Comparison of ENCODE assay signal across 10 cellular contexts in genomic region chr9:129627556-129628492, GRCh38. TPM values are rescaled to one million over a fixed set of nuclear protein-coding genes. Genes with fewer than 3 reads are reported as not detected.
DNase-seq lines count a peak whose midpoint lies in the region; ATAC-seq lines count a peak whose summit lies in the region.
"Had no signal": no experiment of that assay in that cellular context is flagged by ENCODE, and none has a peak within 500 bp of the region (broad histone marks: within the 10 kb centered on the region; RNA-seq: fewer than 3 reads in every experiment).

No MANE protein-coding gene starts in this region.

- H3K36me3 ChIP-seq in thymus (ENCODE audit: control insufficient read depth, insufficient read depth) = peaks cover 21% of the 10 kb centered on the region

- H3K4me1 ChIP-seq in thymus (ENCODE audit: control insufficient read depth, insufficient read depth, low read length) = peaks cover 19% of the 10 kb centered on the region

- 87% methylated on average over 13 of the region's 13 CpGs for WGBS in thymus

- H3K4me3 Mint-ChIP-seq in activated naive CD4-positive, alpha-beta T cell treated with anti-CD3 and anti-CD28 coated beads for 36 hours = peak overlapping the region; percentile 77
- peak overlapping the region; percentile 80 for H3K4me3 Mint-ChIP-seq in activated CD8-positive, alpha-beta T cell treated with anti-CD3 and anti-CD28 coated beads, Interleukin-2, amount 10 ng/mL, durations not matched to agents 7 days and 5 days

- H3K27ac Mint-ChIP-seq in activated naive CD4-positive, alpha-beta T cell treated with anti-CD3 and anti-CD28 coated beads for 36 hours = peak overlapping the region; percentile 71
- peak overlapping the region; percentile 88 for H3K27ac Mint-ChIP-seq in activated CD8-positive, alpha-beta T cell treated with anti-CD3 and anti-CD28 coated beads, Interleukin-2, amount 10 ng/mL, durations not matched to agents 7 days and 5 days

- H3K27ac ChIP-seq in thymus (ENCODE audit: low read depth) = no peak overlapping the region

- DNase-seq in activated naive CD4-positive, alpha-beta T cell treated with anti-CD3 and anti-CD28 coated beads for 36 hours = no peak
- no peak for DNase-seq in activated naive CD4-positive, alpha-beta T cell treated with Interleukin-2 at 50 U/mL for 16 hours
- DNase-seq in activated CD8-positive, alpha-beta T cell treated with anti-CD3 and anti-CD28 coated beads, Interleukin-2, amount 10 ng/mL, durations not matched to agents 7 days and 5 days = no peak
- DNase-seq in iris pigment epithelial cell (ENCODE audit: low read depth) (peak; percentile 48), DMS79 (lab: John Stamatoyannopoulos, UW) (no peak)
- no peak for DNase-seq in activated effector memory CD4-positive, alpha-beta T cell treated with Interleukin-2 at 50 U/mL for 16 hours

- H3K9me3 ChIP-seq in thymus (ENCODE audit: control insufficient read depth) = no peaks in the 10 kb centered on the region

- peaks cover 73% of the 10 kb centered on the region for H3K4me1 Mint-ChIP-seq in activated naive CD4-positive, alpha-beta T cell treated with anti-CD3 and anti-CD28 coated beads for 36 hours (ENCODE audit: low read depth)
- peaks cover 61% of the 10 kb centered on the region for H3K4me1 Mint-ChIP-seq in activated CD8-positive, alpha-beta T cell treated with anti-CD3 and anti-CD28 coated beads, Interleukin-2, amount 10 ng/mL, durations not matched to agents 7 days and 5 days (ENCODE audit: low read depth)

- no peaks in the 10 kb centered on the region for H3K9me3 Mint-ChIP-seq in activated naive CD4-positive, alpha-beta T cell treated with anti-CD3 and anti-CD28 coated beads for 36 hours
- H3K9me3 Mint-ChIP-seq in activated CD8-positive, alpha-beta T cell treated with anti-CD3 and anti-CD28 coated beads, Interleukin-2, amount 10 ng/mL, durations not matched to agents 7 days and 5 days (ENCODE audit: insufficient read depth) = no peaks in the 10 kb centered on the region

- intact Hi-C loops in activated naive CD4-positive, alpha-beta T cell treated with anti-CD3 and anti-CD28 coated beads for 36 hours (cut with micrococcal nuclease) = no loop called here

- POLR2A ChIA-PET in activated CD8-positive, alpha-beta T cell treated with anti-CD3 and anti-CD28 coated beads, Interleukin-2, amount 10 ng/mL, durations not matched to agents 7 days and 5 days (lab: Charles Lee) = interaction anchor here (0.6 to 1.6 kb wide), 3 partner anchors 9 to 485 kb away, joined by 3 to 4 read pairs (median 4); no protein-coding TSS in a partner anchor

- H3K27me3 Mint-ChIP-seq in activated naive CD4-positive, alpha-beta T cell treated with anti-CD3 and anti-CD28 coated beads for 36 hours (ENCODE audit: low read depth) = peaks cover 5% of the 10 kb centered on the region
- H3K27me3 Mint-ChIP-seq in activated CD8-positive, alpha-beta T cell treated with anti-CD3 and anti-CD28 coated beads, Interleukin-2, amount 10 ng/mL, durations not matched to agents 7 days and 5 days (ENCODE audit: low read depth) = no peaks in the 10 kb centered on the region

- H3K27me3 ChIP-seq in thymus (ENCODE audit: control insufficient read depth, insufficient read depth) = no peaks in the 10 kb centered on the region

- CTCF ChIA-PET in activated naive CD4-positive, alpha-beta T cell treated with anti-CD3 and anti-CD28 coated beads for 36 hours (lab: Charles Lee) = interaction anchor here (1.6 kb wide), 1 partner anchor 15 kb away, joined by 4 read pairs; no protein-coding TSS in a partner anchor
- CTCF ChIA-PET in activated CD8-positive, alpha-beta T cell treated with anti-CD3 and anti-CD28 coated beads, Interleukin-2, amount 10 ng/mL, durations not matched to agents 7 days and 5 days (lab: Charles Lee) = interaction anchor here (1.2 to 9.5 kb wide), 5 partner anchors 12 to 497 kb away, joined by 3 to 176 read pairs (median 75); partner anchors contain the start of gene ASB6

- peaks cover 13% of the 10 kb centered on the region for H3K36me3 Mint-ChIP-seq in activated naive CD4-positive, alpha-beta T cell treated with anti-CD3 and anti-CD28 coated beads for 36 hours (ENCODE audit: low read depth)
- H3K36me3 Mint-ChIP-seq in activated CD8-positive, alpha-beta T cell treated with anti-CD3 and anti-CD28 coated beads, Interleukin-2, amount 10 ng/mL, durations not matched to agents 7 days and 5 days (ENCODE audit: low read depth) = peaks cover 21% of the 10 kb centered on the region

- no peak for ATAC-seq in activated CD8-positive, alpha-beta T cell treated with anti-CD3 and anti-CD28 coated beads, Interleukin-2, amount 10 ng/mL, durations not matched to agents 7 days and 5 days
- no peak for ATAC-seq in GM19023 (IDR thresholded peaks at IDR 0.05; ENCODE audit: unreplicated experiment)

- peak overlapping the region; percentile 92 for H3K4me3 ChIP-seq in thymus (ENCODE audit: low read length)

RNA-seq across cellular contexts. Expression of gene NTMT1, which starts 1.9 kb away (rescaled TPM):
- 10 to 100 TPM; 58.6 to 59.3 TPM for total RNA-seq in activated naive CD4-positive, alpha-beta T cell treated with anti-CD3 and anti-CD28 coated beads for 36 hours
- 10 to 100 TPM; 36.2 to 39.2 TPM for total RNA-seq in activated CD8-positive, alpha-beta T cell treated with anti-CD3 and anti-CD28 coated beads, Interleukin-2, amount 10 ng/mL, durations not matched to agents 7 days and 5 days
- 33.2 TPM for polyA plus RNA-seq in thymus

RNA-seq across cellular contexts. Expression of gene C9orf50, which starts 6.9 kb away (rescaled TPM):
- total RNA-seq in activated naive CD4-positive, alpha-beta T cell treated with anti-CD3 and anti-CD28 coated beads for 36 hours = not detected
- total RNA-seq in activated CD8-positive, alpha-beta T cell treated with anti-CD3 and anti-CD28 coated beads, Interleukin-2, amount 10 ng/mL, durations not matched to agents 7 days and 5 days = not detected
- 0.23 TPM for polyA plus RNA-seq in thymus
- total RNA-seq: Daoy, LHCN-M2 had no signal

RNA-seq across cellular contexts. Expression of gene ASB6, which starts 14.1 kb away (rescaled TPM):
- 10 to 100 TPM; 13.0 to 13.8 TPM for total RNA-seq in activated naive CD4-positive, alpha-beta T cell treated with anti-CD3 and anti-CD28 coated beads for 36 hours
- 10 to 100 TPM; 25.4 to 27.7 TPM for total RNA-seq in activated CD8-positive, alpha-beta T cell treated with anti-CD3 and anti-CD28 coated beads, Interleukin-2, amount 10 ng/mL, durations not matched to agents 7 days and 5 days
- 20.5 TPM for polyA plus RNA-seq in thymus

RNA-seq across cellular contexts. Expression of gene PRRX2, which starts 37.6 kb away (rescaled TPM):
- under 1 TPM; 0.69 to 0.83 TPM for total RNA-seq in activated naive CD4-positive, alpha-beta T cell treated with anti-CD3 and anti-CD28 coated beads for 36 hours
- under 1 TPM in 1 of 2 experiments, not detected in 1; 0.21 TPM for total RNA-seq in activated CD8-positive, alpha-beta T cell treated with anti-CD3 and anti-CD28 coated beads, Interleukin-2, amount 10 ng/mL, durations not matched to agents 7 days and 5 days
- 3.8 TPM for polyA plus RNA-seq in thymus
- total RNA-seq: LHCN-M2 had no signal
